Comparison of ENCODE assay signal across 8 cellular contexts in the genomic region with DNA sequence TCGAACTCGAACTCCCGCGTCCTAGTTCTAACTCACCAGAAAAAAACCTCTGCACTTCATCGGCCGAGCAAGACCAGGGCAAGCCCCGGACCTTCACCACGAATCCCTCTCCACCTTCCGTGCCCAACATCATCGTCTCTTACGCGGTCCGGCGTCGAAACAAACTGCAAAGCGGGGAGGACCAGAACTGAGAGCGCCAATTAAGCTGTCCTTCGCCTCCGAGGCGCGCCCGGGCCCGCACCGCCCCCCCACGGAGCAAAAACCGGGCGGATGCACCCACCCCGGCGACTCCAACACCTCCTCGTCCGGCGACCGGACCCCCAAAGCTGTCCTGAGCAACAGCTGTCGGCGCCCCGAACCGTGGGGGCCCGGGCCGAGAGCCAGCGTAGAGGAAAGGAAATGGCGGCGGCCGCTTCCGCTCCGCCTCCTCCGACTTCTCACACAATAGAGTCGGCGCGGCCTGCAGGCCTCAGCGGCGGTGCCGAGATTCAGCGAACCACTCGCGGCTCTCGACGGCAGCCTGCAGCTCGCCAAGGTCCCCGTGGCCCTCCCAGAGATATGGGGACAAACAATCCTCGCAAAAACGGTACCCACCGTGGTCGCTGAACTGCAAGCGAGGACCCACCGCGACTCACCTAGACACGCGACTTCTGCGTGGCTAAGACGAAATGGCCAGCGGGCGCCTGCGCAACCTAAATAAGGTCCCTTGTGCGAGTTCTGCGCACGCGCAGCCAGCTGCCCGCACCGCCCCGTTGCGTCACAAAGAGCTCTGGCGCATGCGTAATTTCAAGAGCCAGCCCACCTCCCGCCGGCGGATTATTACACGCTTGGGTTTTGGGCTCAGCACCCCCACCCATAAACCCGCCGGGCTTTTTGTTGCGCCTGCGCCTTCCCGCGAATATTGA. TPM values are rescaled to one million over a fixed set of nuclear protein-coding genes. Genes with fewer than 3 reads are reported as not detected.
DNase-seq lines count a peak whose midpoint lies in the region; ATAC-seq and TF ChIP-seq lines count a peak whose summit lies in the region.

Gene HNRNPH1 (minus strand): TSS at position 671 of the 905 bp plus-strand sequence. CDS start 538 bp downstream, at position 133.

- DNase-seq in GM23338 (ENCODE audit: low spot score) = peak; percentile 97
- DNase-seq in LHCN-M2 (ENCODE audit: low read depth) = peak; percentile 98
- peak; percentile 98 for DNase-seq in RPMI8226
- DNase-seq in activated T-helper 1 cell treated with anti-CD3 and anti-CD28 coated beads, Interleukin-2, amount 50 U/mL, for 16 hours (ENCODE audit: low read depth in 1 of 2, low spot score in 1 of 2) = peak; percentile 96 to 97
- DNase-seq in fibroblast of lung (ENCODE audit: low read depth in 2 of 2) = peak; percentile 96 to 99
- DNase-seq in naive thymus-derived CD8-positive, alpha-beta T cell = peak; percentile 92 to 99 (median 99)
- peak; percentile 95 to 99 (median 99) for DNase-seq in stimulated activated naive CD4-positive, alpha-beta T cell (lab: John Stamatoyannopoulos, UW)

- peak; percentile 45 for ATAC-seq in GM23338
- peak; percentile 70 to 75 for ATAC-seq in naive thymus-derived CD8-positive, alpha-beta T cell

- no peaks in the 10 kb centered on the region for H3K9me3 ChIP-seq in DOHH2 (ENCODE audit: control insufficient read depth, insufficient read depth, low read length)
- H3K9me3 ChIP-seq in fibroblast of lung (ENCODE audit: control insufficient read depth, insufficient read depth, low read depth, low read length) = no peaks in the 10 kb centered on the region

- peak within 1 kb of the TSS; percentile 100 for H3K4me3 Mint-ChIP-seq in GM23338
- H3K4me3 Mint-ChIP-seq in naive thymus-derived CD8-positive, alpha-beta T cell = peak within 1 kb of the TSS; percentile 94 to 99 (median 98)

- H3K36me3 ChIP-seq in DOHH2 (ENCODE audit: control insufficient read depth, low read length) (peaks cover 60% of the 10 kb centered on the region), GM23338 (ENCODE audit: insufficient read depth) (peaks cover 43% of the 10 kb centered on the region), fibroblast of lung (ENCODE audit: control insufficient read depth, insufficient read depth, low read length) (peaks cover 5% of the 10 kb centered on the region)

- H3K4me1 Mint-ChIP-seq in GM23338 = peaks cover 43% of the 10 kb centered on the region
- H3K4me1 Mint-ChIP-seq in naive thymus-derived CD8-positive, alpha-beta T cell = peaks cover 27 to 55% (median 48%) of the 10 kb centered on the region in 4 donors

- H4K20me1 ChIP-seq in DOHH2 (ENCODE audit: control insufficient read depth, insufficient read depth, low read depth, low read length) = peaks cover 40% of the 10 kb centered on the region
- peaks cover 42% of the 10 kb centered on the region for H4K20me1 ChIP-seq in GM23338 (replicated peaks; ENCODE audit: insufficient read depth)
- peaks cover 23% of the 10 kb centered on the region for H4K20me1 ChIP-seq in fibroblast of lung (ENCODE audit: control insufficient read depth, extremely low read depth, insufficient read depth, low read length)

- H3K27me3 ChIP-seq in DOHH2 (ENCODE audit: control insufficient read depth, low read length) (no peaks in the 10 kb centered on the region), GM23338 (ENCODE audit: insufficient read depth) (no peaks in the 10 kb centered on the region), fibroblast of lung (ENCODE audit: control insufficient read depth, insufficient read depth, low read length) (no peaks in the 10 kb centered on the region)

- H3K4me3 ChIP-seq in DOHH2 (ENCODE audit: low read length) (peak within 1 kb of the TSS; percentile 90), GM23338 (peak within 1 kb of the TSS; percentile 93), fibroblast of lung (replicated peaks in 1 of 4; ENCODE audit: control extremely low read depth in 1 of 4, insufficient read depth in 1 of 4, low read depth in 3 of 4, low read length in 4 of 4) (peak within 1 kb of the TSS; percentile 82 to 97 (median 89))

- peaks cover 32% of the 10 kb centered on the region for H3K27me3 Mint-ChIP-seq in GM23338 (ENCODE audit: insufficient read depth, low read depth, poor library complexity)
- no peaks in the 10 kb centered on the region for H3K27me3 Mint-ChIP-seq in naive thymus-derived CD8-positive, alpha-beta T cell

- peaks cover 64% of the 10 kb centered on the region for H3K79me2 ChIP-seq in DOHH2 (ENCODE audit: control insufficient read depth, low read length)
- H3K79me2 ChIP-seq in GM23338 (replicated peaks; ENCODE audit: insufficient read depth) = peaks cover 51% of the 10 kb centered on the region
- H3K79me2 ChIP-seq in fibroblast of lung (ENCODE audit: control insufficient read depth, insufficient read depth, low read length) = peaks cover 51% of the 10 kb centered on the region

- no peak for TF ChIP-seq CTCF in DOHH2 (IDR thresholded peaks at IDR 0.05; ENCODE audit: low read depth, low read length, poor library complexity, severe bottlenecking)
- TF ChIP-seq CTCF in GM23338 (conservative IDR thresholded peaks at IDR 0.05; ENCODE audit: low read depth in 2 of 2) = no peak
- TF ChIP-seq CTCF in fibroblast of lung (conservative IDR thresholded peaks at IDR 0.05 in 1 of 2, IDR thresholded peaks at IDR 0.05 in 1 of 2; ENCODE audit: low read depth in 1 of 2, low read length in 2 of 2) = peak in 1 of 2 donors; percentile 3

- POLR2A ChIA-PET in naive thymus-derived CD8-positive, alpha-beta T cell (lab: Charles Lee) = interaction anchor here (0.6 to 5.7 kb wide), 42 partner anchors 9 to 1638 kb away, joined by 3 to 60 read pairs (median 5); partner anchors contain the start of genes CLK4, LTC4S, MAML1 and MGAT4B

- no peaks in the 10 kb centered on the region; the same call in 1 of the 3 replicates for H3K9me3 Mint-ChIP-seq in GM23338
- peaks cover 0 to 3% (median 0%) of the 10 kb centered on the region in 9 donors for H3K9me3 Mint-ChIP-seq in naive thymus-derived CD8-positive, alpha-beta T cell

- H3F3A ChIP-seq in DOHH2 (ENCODE audit: control insufficient read depth, insufficient read depth) (peaks cover 43% of the 10 kb centered on the region), GM23338 (replicated peaks; ENCODE audit: low read depth) (peaks cover 35% of the 10 kb centered on the region)

- H3K9ac ChIP-seq in fibroblast of lung (ENCODE audit: insufficient read depth, low read length) = peak within 1 kb of the TSS; percentile 84

- H3K9me2 ChIP-seq in DOHH2 (replicated peaks; ENCODE audit: control insufficient read depth, low read length) (no peaks in the 10 kb centered on the region), GM23338 (ENCODE audit: insufficient read depth) (no peaks in the 10 kb centered on the region)

- H3K4me1 ChIP-seq in DOHH2 (ENCODE audit: control insufficient read depth, low read length) = peaks cover 39% of the 10 kb centered on the region
- H3K4me1 ChIP-seq in GM23338 (ENCODE audit: insufficient read depth) = peaks cover 36% of the 10 kb centered on the region
- peaks cover 9% of the 10 kb centered on the region for H3K4me1 ChIP-seq in fibroblast of lung (ENCODE audit: control insufficient read depth, extremely low read depth, insufficient read depth, low read length)

- peak within 1 kb of the TSS; percentile 84 for H3K27ac ChIP-seq in DOHH2 (ENCODE audit: low read depth, low read length)
- H3K27ac ChIP-seq in GM23338 (ENCODE audit: low read depth) = peak within 1 kb of the TSS; percentile 98
- peak within 1 kb of the TSS; percentile 96 for H3K27ac ChIP-seq in fibroblast of lung (ENCODE audit: insufficient read depth, low read length)

- H3K4me2 ChIP-seq in DOHH2 (ENCODE audit: low read length) = peak within 1 kb of the TSS; percentile 100
- peak within 1 kb of the TSS; percentile 86 for H3K4me2 ChIP-seq in GM23338
- H3K4me2 ChIP-seq in fibroblast of lung (ENCODE audit: extremely low read depth, insufficient read depth, low read length) = peak within 1 kb of the TSS; percentile 91

- H2AFZ ChIP-seq in GM23338 = peak within 1 kb of the TSS; percentile 31
- H2AFZ ChIP-seq in fibroblast of lung (ENCODE audit: low read length) = peak within 1 kb of the TSS; percentile 72

- peaks cover 51% of the 10 kb centered on the region for H3K36me3 Mint-ChIP-seq in GM23338 (ENCODE audit: low read depth)
- peaks cover 27 to 51% (median 32%) of the 10 kb centered on the region in 3 donors for H3K36me3 Mint-ChIP-seq in naive thymus-derived CD8-positive, alpha-beta T cell

- peak within 1 kb of the TSS; percentile 100 for H3K27ac Mint-ChIP-seq in GM23338
- peak within 1 kb of the TSS; percentile 97 to 100 (median 99) for H3K27ac Mint-ChIP-seq in naive thymus-derived CD8-positive, alpha-beta T cell

TF ChIP-seq in GM23338, 12 proteins besides CTCF, POLR2A, EP300 and RAD21:
- TF ChIP-seq EZH2 (IDR thresholded peaks at IDR 0.05; ENCODE audit: low read depth, unreplicated experiment) (no peak), ETS1 (IDR thresholded peaks at IDR 0.05) (peak; percentile 65), EZH2phosphoT487 (IDR thresholded peaks at IDR 0.05; ENCODE audit: unreplicated experiment) (no peak), POLR2AphosphoS5 (IDR thresholded peaks at IDR 0.05; ENCODE audit: low read depth) (peak; percentile 100), CREB1 (CRISPR knock-in tag; IDR thresholded peaks at IDR 0.05; ENCODE audit: low read depth) (peak; percentile 77)
TF ChIP-seq in GM23338: peak in this region for 3.

RNA-seq across cellular contexts. Expression of gene HNRNPH1, which starts in this region (rescaled TPM):
- total RNA-seq in GM23338 (2014; rRNA removed; shearing (Covaris generic)) = 572 and 715 TPM in 2 replicates
- polyA plus RNA-seq in GM23338 (2016; fragmentation: Nextera tagmentation; extraction: Ambion mirVana) (330 and 410 TPM in 2 replicates), fibroblast of lung (214 and 285 TPM in 2 replicates)
- total RNA-seq in LHCN-M2 (2014; rRNA removed) (374 and 422 TPM in 2 replicates), fibroblast of lung (630 and 689 TPM in 2 replicates)
- 163 TPM for polyA plus RNA-seq in LHCN-M2 (2012)
- polyA plus RNA-seq in fibroblast of lung (2012) = 246 and 334 TPM in 2 replicates
- polyA minus RNA-seq in fibroblast of lung (ENCODE audit: low replicate concordance) = 82.2 and 111 TPM in 2 replicates
- 1,000 to 10,000 TPM; 1,803 to 1,897 TPM for total RNA-seq in naive thymus-derived CD8-positive, alpha-beta T cell
- 100 to 1,000 TPM in 2 of 3 donors, 10 to 100 TPM in 1; 97.0 to 120 (median 104) TPM for polyA plus RNA-seq in naive thymus-derived CD8-positive, alpha-beta T cell

Comparison
In these comparisons a context has a peak if more than half of its experiments do, and no peak if none do; other contexts are left out.
1. Peak in every context shown above with its lines: DNase-seq, ATAC-seq, H3K4me3 ChIP-seq and H3K27ac ChIP-seq.